ENCODE assay signal across 10 cellular contexts in the genomic region with DNA sequence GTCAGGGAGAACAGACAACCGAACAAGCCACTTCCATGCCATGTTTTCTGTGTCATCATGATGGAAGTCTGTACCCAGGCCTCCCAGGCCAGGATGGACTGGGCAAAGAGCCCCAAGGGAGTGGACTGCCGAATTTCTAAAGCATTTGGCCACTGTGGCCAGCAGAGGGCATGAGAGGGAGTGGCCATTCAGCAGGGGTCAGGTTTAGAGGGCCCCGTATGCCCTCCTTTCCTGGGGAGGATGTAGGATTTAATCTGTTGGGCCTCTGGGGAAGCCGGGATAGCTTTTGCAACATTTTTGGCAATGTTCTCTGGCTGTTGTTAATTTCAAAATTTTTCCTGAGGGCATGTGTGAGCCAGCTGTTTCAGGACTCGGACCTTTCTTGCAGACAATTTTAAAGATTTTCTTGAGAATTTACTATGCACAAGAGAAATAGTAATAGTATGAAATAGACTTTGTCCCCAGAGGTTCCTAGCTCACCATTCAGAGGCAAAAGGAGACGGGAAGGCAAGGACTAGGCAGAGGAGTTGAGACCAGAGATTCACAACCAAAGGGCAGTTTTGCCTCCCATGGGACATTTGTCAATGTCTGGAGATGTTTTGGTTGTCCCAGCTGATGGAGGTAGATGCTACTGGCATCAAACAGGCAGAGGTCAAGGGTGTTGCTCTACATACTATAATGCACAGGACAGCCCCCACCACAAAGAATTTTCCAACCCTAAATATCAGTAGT. TPM values are rescaled to one million over a fixed set of nuclear protein-coding genes. Genes with fewer than 3 reads are reported as not detected.
DNase-seq lines count a peak whose midpoint lies in the region; ATAC-seq and TF ChIP-seq lines count a peak whose summit lies in the region.
"Had no signal": no experiment of that assay in that cellular context is flagged by ENCODE, and none has a peak within 500 bp of the region (broad histone marks: within the 10 kb centered on the region; RNA-seq: fewer than 3 reads in every experiment).

No MANE protein-coding gene starts in this region.

- ATAC-seq in GM18517 (IDR thresholded peaks at IDR 0.05; ENCODE audit: unreplicated experiment): no peak

- H3K9me3 ChIP-seq in AG04450 (ENCODE audit: control insufficient read depth, insufficient read depth, low read length): peaks cover 4% of the 10 kb centered on the region; the same call in 1 of the 2 replicates
- no peaks in the 10 kb centered on the region for H3K9me3 ChIP-seq in breast epithelium

- no peak overlapping the region for H3K27ac ChIP-seq in AG04450 (ENCODE audit: low read depth, low read length)
- H3K27ac ChIP-seq in breast epithelium: peak overlapping the region; percentile 51 to 71

- no peaks in the 10 kb centered on the region for H3K36me3 ChIP-seq in breast epithelium

- TF ChIP-seq CTCF in AG04450 (IDR thresholded peaks at IDR 0.05; ENCODE audit: low read depth, low read length): peak; percentile 69
- peak in 2 of 3 donors; percentile 23 to 44 for TF ChIP-seq CTCF in breast epithelium (IDR thresholded peaks at IDR 0.05)

- H3K4me3 ChIP-seq in AG04450 (ENCODE audit: low read depth, low read length) (no peak overlapping the region), breast epithelium (no peak overlapping the region)
- H3K4me3 ChIP-seq: skin epidermis had no signal

- peaks cover 4% of the 10 kb centered on the region for H3K27me3 ChIP-seq in AG04450 (ENCODE audit: control insufficient read depth, insufficient read depth, low read length)
- no peaks in the 10 kb centered on the region for H3K27me3 ChIP-seq in breast epithelium

- CTCF ChIA-PET in AG04450 (lab: Charles Lee): interaction anchor here (0.6 to 3.0 kb wide), 6 partner anchors 11 to 261 kb away, joined by 3 to 14 read pairs (median 4); no protein-coding TSS in a partner anchor

- intact Hi-C loops in breast epithelium (cut with DNase I; ENCODE audit: low total_unique reads): no loop called here

- POLR2A ChIA-PET in AG04450 (lab: Yijun Ruan, JAX): no interaction called here

- no peak for TF ChIP-seq POLR2A in breast epithelium (IDR thresholded peaks at IDR 0.05)

- DNase-seq in AG04450 (ENCODE audit: low read depth, low spot score) (no peak), HT1080 (ENCODE audit: low read depth) (peak; percentile 20), breast epithelium (ENCODE audit: low spot score in 2 of 2) (no peak), left kidney (ENCODE audit: low read depth, low spot score) (peak; percentile 23), NCI-H1048 (lab: John Stamatoyannopoulos, UW) (no peak), NCI-H146 (lab: John Stamatoyannopoulos, UW) (no peak), AML-193 (lab: John Stamatoyannopoulos, UW) (no peak)
- DNase-seq: GDM1 had no signal

- H3K4me1 ChIP-seq in breast epithelium: peaks cover 0 to 6% of the 10 kb centered on the region in 2 donors

RNA-seq across cellular contexts. Expression of gene ACACB, which starts 18.0 kb away (rescaled TPM):
- polyA plus RNA-seq in AG04450 (2011; rRNA removed): 2.8 and 3.2 TPM in 2 replicates
- polyA minus RNA-seq in AG04450 (2011; rRNA and poly(A)+ RNA removed): 9.4 and 10.7 TPM in 2 replicates
- 1.2 and 2.0 TPM in 2 replicates for total RNA-seq in HT1080 (2014; rRNA removed; shearing (Covaris generic))
- 0.16 and 0.71 TPM in 2 replicates for polyA plus RNA-seq in HT1080 (2015; cell fraction: cytosol; rRNA removed)
- polyA plus RNA-seq in HT1080 (2015; cell fraction: nucleus; rRNA removed): 1.7 and 2.0 TPM in 2 replicates
- 100 to 1,000 TPM; 223 to 957 (median 301) TPM for total RNA-seq in breast epithelium

RNA-seq across cellular contexts. Expression of gene UNG, which starts 37.0 kb away (rescaled TPM):
- polyA plus RNA-seq in AG04450 (2011; rRNA removed): 13.4 and 14.7 TPM in 2 replicates
- 4.0 and 5.3 TPM in 2 replicates for polyA minus RNA-seq in AG04450 (2011; rRNA and poly(A)+ RNA removed)
- total RNA-seq in HT1080 (2014; rRNA removed; shearing (Covaris generic)): 53.9 and 61.5 TPM in 2 replicates
- 51.4 and 54.0 TPM in 2 replicates for polyA plus RNA-seq in HT1080 (2015; cell fraction: cytosol; rRNA removed)
- 38.4 and 39.9 TPM in 2 replicates for polyA plus RNA-seq in HT1080 (2015; cell fraction: nucleus; rRNA removed)
- total RNA-seq in breast epithelium: 10 to 100 TPM; 23.2 to 28.7 (median 23.9) TPM

RNA-seq across cellular contexts. Expression of gene ALKBH2, which starts 41.1 kb away (rescaled TPM):
- polyA plus RNA-seq in AG04450 (2011; rRNA removed): 13.2 and 14.6 TPM in 2 replicates
- polyA minus RNA-seq in AG04450 (2011; rRNA and poly(A)+ RNA removed): 5.6 and 7.9 TPM in 2 replicates
- 42.7 and 49.1 TPM in 2 replicates for total RNA-seq in HT1080 (2014; rRNA removed; shearing (Covaris generic))
- 32.1 and 35.7 TPM in 2 replicates for polyA plus RNA-seq in HT1080 (2015; cell fraction: cytosol; rRNA removed)
- 39.2 and 47.2 TPM in 2 replicates for polyA plus RNA-seq in HT1080 (2015; cell fraction: nucleus; rRNA removed)
- 10 to 100 TPM; 18.9 to 27.2 (median 18.9) TPM for total RNA-seq in breast epithelium

Comparison
In these comparisons a context has a peak if more than half of its experiments do, and no peak if none do; other contexts are left out.
1. DNase-seq: peak in HT1080 (single experiment) and left kidney (single experiment); none in AG04450 (single experiment), breast epithelium (0 of 2), NCI-H1048 (single experiment), NCI-H146 (single experiment) and AML-193 (0 of 2).
2. RNA of gene ACACB, which starts 18.0 kb away (total RNA-seq): 223 to 957 TPM in breast epithelium; 1.2 to 2.0 TPM in HT1080; every median in the first group is over 10 times any median in the second.